10 cellular contexts compared by ENCODE assay signal in the genomic region with DNA sequence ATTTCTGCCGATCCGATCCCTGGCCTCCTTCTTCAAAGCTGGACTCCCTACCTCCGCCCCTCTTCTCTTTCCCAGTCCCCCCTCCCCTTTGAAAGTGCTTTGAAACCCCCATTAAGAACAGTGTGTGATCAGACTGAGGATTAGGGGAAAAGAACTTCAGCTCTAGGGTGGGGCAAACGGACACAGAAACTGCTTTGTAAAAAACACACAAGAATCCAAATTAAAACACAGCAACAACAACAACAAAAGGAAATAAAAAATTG. TPM values are rescaled to one million over a fixed set of nuclear protein-coding genes. Genes with fewer than 3 reads are reported as not detected.
DNase-seq lines count a peak whose midpoint lies in the region; TF ChIP-seq lines count a peak whose summit lies in the region.
"Had no signal": no experiment of that assay in that cellular context is flagged by ENCODE, and none has a peak within 500 bp of the region (broad histone marks: within the 10 kb centered on the region; RNA-seq: fewer than 3 reads in every experiment).

No MANE protein-coding gene starts in this region.

- no TSS peak for BruUV-seq in A673 (replicated peaks; lab: Mats Ljungman, UMichigan)

- peaks cover 19% of the 10 kb centered on the region for H3K36me3 Mint-ChIP-seq in osteocyte (ENCODE audit: unreplicated experiment)

- no peak overlapping the region for H3K27ac Mint-ChIP-seq in osteocyte (ENCODE audit: unreplicated experiment)
- H3K27ac Mint-ChIP-seq: immature natural killer cell had no signal

- DNase-seq in A673 (ENCODE audit: low spot score): peak; percentile 35
- peak; percentile 45 for DNase-seq in KBM-7
- DNase-seq in coronary artery (ENCODE audit: low spot score): no peak
- no peak for DNase-seq in activated CD4-positive, CD25-positive, alpha-beta regulatory T cell treated with anti-CD3 and anti-CD28 coated beads, Interleukin-2, amount 50 U/mL, for 72 hours
- no peak for DNase-seq in AG08396 (ENCODE audit: low spot score)
- DNase-seq in osteocyte (ENCODE audit: extremely low spot score, unreplicated experiment): no peak
- no peak for DNase-seq in COLO829 (ENCODE audit: low spot score)
- DNase-seq: DMS79 treated with DMSO at 0.1 percent for 48 hours had no signal

- POLR2A ChIA-PET in A673 (lab: Charles Lee; ENCODE audit: low non-redundant PET): no interaction called here

- H3K4me1 ChIP-seq in A673 (ENCODE audit: insufficient read depth, low read length, poor library complexity, severe bottlenecking) (peaks cover 24% of the 10 kb centered on the region), mononuclear cell (ENCODE audit: insufficient read depth, low read length) (peaks cover 43% of the 10 kb centered on the region)

- H3K27ac ChIP-seq in A673 (ENCODE audit: low read depth, low read length, poor library complexity, severe bottlenecking) (peak overlapping the region; percentile 87), coronary artery (peak overlapping the region; percentile 97 to 98)

- H3K4me3 Mint-ChIP-seq in osteocyte (ENCODE audit: unreplicated experiment): no peak overlapping the region
- H3K4me3 Mint-ChIP-seq: immature natural killer cell had no signal

- H3K9me3 Mint-ChIP-seq in osteocyte (ENCODE audit: unreplicated experiment): no peaks in the 10 kb centered on the region
- H3K9me3 Mint-ChIP-seq: immature natural killer cell had no signal

- no peaks in the 10 kb centered on the region for H3K27me3 Mint-ChIP-seq in osteocyte (ENCODE audit: unreplicated experiment)

- H3K27me3 ChIP-seq in A673 (replicated peaks; ENCODE audit: insufficient read depth, low read depth, low read length, poor library complexity): no peaks in the 10 kb centered on the region
- H3K27me3 ChIP-seq in mononuclear cell (ENCODE audit: insufficient read depth, low read length): peaks cover 10% of the 10 kb centered on the region

- H3K9me3 ChIP-seq in A673 (ENCODE audit: low read depth, low read length, poor library complexity, severe bottlenecking) (no peaks in the 10 kb centered on the region), mononuclear cell (ENCODE audit: low read depth, low read length) (no peaks in the 10 kb centered on the region)

- intact Hi-C loops in A673 (cut with micrococcal nuclease; ENCODE audit: unreplicated experiment): loop anchor here (5.0 to 10.0 kb wide), 2 partner anchors 175 to 257 kb away; no protein-coding TSS in a partner anchor

- H3K4me3 ChIP-seq in A673 (ENCODE audit: low read depth, low read length, poor library complexity, severe bottlenecking): peak overlapping the region; percentile 90
- peak overlapping the region; percentile 73 for H3K4me3 ChIP-seq in coronary artery
- peak overlapping the region; percentile 37 for H3K4me3 ChIP-seq in mononuclear cell (ENCODE audit: low read length)

- H3K4me1 Mint-ChIP-seq in osteocyte (ENCODE audit: unreplicated experiment): peaks cover 40% of the 10 kb centered on the region

- TF ChIP-seq CTCF in A673 (conservative IDR thresholded peaks at IDR 0.05; ENCODE audit: low read depth, low read length) (no peak), coronary artery (IDR thresholded peaks at IDR 0.05) (no peak), osteocyte (IDR thresholded peaks at IDR 0.05) (no peak)

- peaks cover 8% of the 10 kb centered on the region for H3K36me3 ChIP-seq in A673 (ENCODE audit: insufficient read depth, low read length, poor library complexity, severe bottlenecking)

- CTCF ChIA-PET in A673 (lab: Charles Lee): no interaction called here

- in situ Hi-C loops in KBM-7 (cut with MboI; ENCODE audit: low pct_unique_long_range_greater_than_20kb, low sequenced_read_pairs): no loop called here

RNA-seq across cellular contexts. Expression of a gene that starts 1.4 kb away (rescaled TPM):
- total RNA-seq in A673 (2021) (9.2 and 10.3 TPM in 2 replicates), mononuclear cell (3.1 TPM), osteocyte (46.1 and 52.0 TPM in 2 replicates)

Comparison
In these comparisons a context has a peak if more than half of its experiments do, and no peak if none do; other contexts are left out.
1. DNase-seq: peak in A673 (single experiment) and KBM-7 (single experiment); none in coronary artery (single experiment), activated CD4-positive, CD25-positive, alpha-beta regulatory T cell treated with anti-CD3 and anti-CD28 coated beads, Interleukin-2, amount 50 U/mL, for 72 hours (single experiment), AG08396 (single experiment), osteocyte (single experiment) and COLO829 (single experiment).
2. H3K4me3 ChIP-seq: peak in every context shown above with its lines; median percentile 90 in A673; 73 in coronary artery; 37 in mononuclear cell.